In the genomic region with DNA sequence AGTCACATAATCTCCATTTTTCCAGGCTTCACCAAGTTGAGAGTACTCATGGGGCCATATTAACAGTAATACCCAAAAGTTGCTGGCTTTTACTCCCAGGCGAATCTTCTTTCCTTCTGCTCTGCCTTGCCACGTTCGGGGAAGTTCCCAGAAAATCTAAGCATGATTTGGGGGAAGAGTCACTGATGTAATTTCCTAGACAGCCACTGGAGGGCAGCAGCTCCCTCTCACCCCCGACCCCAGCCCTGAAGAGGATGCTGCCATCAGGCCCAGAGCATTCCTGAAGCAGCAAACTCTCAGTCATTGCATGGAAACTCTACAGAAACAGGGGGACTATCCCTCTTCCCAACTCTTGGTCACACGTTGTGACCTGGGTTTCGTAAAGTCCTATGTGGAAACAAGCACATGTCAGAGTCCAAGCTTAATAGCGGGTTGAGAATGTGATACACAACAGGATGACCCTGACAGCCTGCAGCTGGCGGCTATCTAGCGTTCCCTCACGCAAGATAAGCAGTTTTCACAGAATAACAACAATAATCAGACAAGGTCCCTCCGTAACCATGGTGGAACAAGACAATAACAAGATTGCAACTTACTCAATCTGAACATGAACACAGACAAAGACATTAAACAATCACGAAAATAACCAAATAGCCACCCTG, we compare ENCODE assay signal across 9 cellular contexts.
DNase-seq lines count a peak whose midpoint lies in the region; TF ChIP-seq lines count a peak whose summit lies in the region.
"Had no signal": no experiment of that assay in that cellular context is flagged by ENCODE, and none has a peak within 500 bp of the region (broad histone marks: within the 10 kb centered on the region; RNA-seq: fewer than 3 reads in every experiment).

No MANE protein-coding gene starts in this region.

- DNase-seq in NCI-H2081 (lab: John Stamatoyannopoulos, UW) (peak; percentile 67 to 70), NCI-H2081 treated with DMSO at 0.1 percent for 48 hours (lab: John Stamatoyannopoulos, UW) (no peak), NCI-H2029 treated with DMSO at 0.1 percent for 48 hours (lab: John Stamatoyannopoulos, UW) (peak; percentile 15), cardiac fibroblast (ENCODE audit: low read depth in 2 of 2) (peak; percentile 77 to 80), kidney glomerular epithelial cell (lab: John Stamatoyannopoulos, UW) (peak; percentile 16), NCI-H128 (lab: John Stamatoyannopoulos, UW; ENCODE audit: unreplicated experiment) (no peak)
- peak; percentile 5 to 47 (median 22) for DNase-seq in activated CD4-positive, CD25-positive, alpha-beta regulatory T cell (lab: John Stamatoyannopoulos, UW)
- DNase-seq in stimulated activated CD4-positive, alpha-beta T cell treated with anti-CD3 and anti-CD28 coated beads, Interleukin-4, amount 100 ng/mL, for 48 hours (ENCODE audit: low read depth in 2 of 2): peak; percentile 43 to 66

- peak; percentile 85 for TF ChIP-seq CTCF in cardiac fibroblast (IDR thresholded peaks at IDR 0.05; ENCODE audit: low read depth, low read length)

- H3K4me3 ChIP-seq in cardiac fibroblast (replicated peaks in 1 of 2; ENCODE audit: low read depth in 2 of 2, low read length in 2 of 2): no peak overlapping the region
- H3K4me3 ChIP-seq: BLaER1 treated with 17β-estradiol and CSF1 and Interleukin-3, amounts not matched to agents 10 nM and 100 nM had no signal

Comparison
In these comparisons a context has a peak if more than half of its experiments do, and no peak if none do; other contexts are left out.
1. DNase-seq: peak in NCI-H2081 (2 of 2), NCI-H2029 treated with DMSO at 0.1 percent for 48 hours (single experiment), activated CD4-positive, CD25-positive, alpha-beta regulatory T cell (4 of 4), cardiac fibroblast (2 of 2), kidney glomerular epithelial cell (single experiment) and stimulated activated CD4-positive, alpha-beta T cell treated with anti-CD3 and anti-CD28 coated beads, Interleukin-4, amount 100 ng/mL, for 48 hours (2 of 2); none in NCI-H2081 treated with DMSO at 0.1 percent for 48 hours (single experiment) and NCI-H128 (single experiment).